Comparison of ENCODE assay signal across 25 cellular contexts in genomic region chr17:15023589-15023988, GRCh38.
"Had no signal": no experiment of that assay in that cellular context is flagged by ENCODE, and none has a peak within 500 bp of the region (broad histone marks: within the 10 kb centered on the region; RNA-seq: fewer than 3 reads in every experiment).

No MANE protein-coding gene starts in this region.

- H3K9me3 ChIP-seq: gastroesophageal sphincter, ovary, right atrium auricular region, sigmoid colon, testis, upper lobe of right lung had no signal

- H3K9me3 Mint-ChIP-seq: mesothelial cell of epicardium; natural killer cell; neural crest cell; stimulated activated naive CD8-positive, alpha-beta T cell treated with anti-CD3 and anti-CD28 coated beads, Interleukin-15, amount 100 ng/mL, for 72 hours had no signal

- H3K4me3 Mint-ChIP-seq: immature natural killer cell; mesothelial cell of epicardium; natural killer cell; neural crest cell; stimulated activated naive B cell treated with anti-CD40 and anti-IgM and Interleukin-4, amounts not matched to agents 10 μg/mL and 1 μg/mL and 100 μg/mL, for 72 hours; stimulated activated naive CD8-positive, alpha-beta T cell treated with anti-CD3 and anti-CD28 coated beads, Interleukin-15, amount 100 ng/mL, for 72 hours had no signal

- H3K4me1 ChIP-seq: gastroesophageal sphincter, right atrium auricular region, sigmoid colon, testis, tibial nerve, upper lobe of right lung had no signal

- H3K27ac ChIP-seq: dorsolateral prefrontal cortex, gastroesophageal sphincter, ovary, right atrium auricular region, sigmoid colon, skin epidermis, testis, tibial nerve, upper lobe of right lung had no signal

- H3K36me3 ChIP-seq: gastroesophageal sphincter, ovary, right atrium auricular region, sigmoid colon, tibial nerve, upper lobe of right lung had no signal

- ATAC-seq: esophagus mucosa; gastroesophageal sphincter; left colon; left ventricle myocardium superior; natural killer cell; stimulated activated naive B cell treated with anti-CD40 and anti-IgM and Interleukin-4, amounts not matched to agents 10 μg/mL and 1 μg/mL and 100 μg/mL, for 72 hours; stimulated activated naive CD8-positive, alpha-beta T cell treated with anti-CD3 and anti-CD28 coated beads, Interleukin-15, amount 100 ng/mL, for 72 hours; upper lobe of right lung had no signal

- H3K36me3 Mint-ChIP-seq: immature natural killer cell; mesothelial cell of epicardium; natural killer cell; stimulated activated naive B cell treated with anti-CD40 and anti-IgM and Interleukin-4, amounts not matched to agents 10 μg/mL and 1 μg/mL and 100 μg/mL, for 72 hours had no signal

- FAIRE-seq: endometrium had no signal

- H3K4me1 Mint-ChIP-seq: immature natural killer cell; mesothelial cell of epicardium; natural killer cell; neural crest cell; stimulated activated naive B cell treated with anti-CD40 and anti-IgM and Interleukin-4, amounts not matched to agents 10 μg/mL and 1 μg/mL and 100 μg/mL, for 72 hours; stimulated activated naive CD8-positive, alpha-beta T cell treated with anti-CD3 and anti-CD28 coated beads, Interleukin-15, amount 100 ng/mL, for 72 hours had no signal

- H3K27ac Mint-ChIP-seq: immature natural killer cell; mesothelial cell of epicardium; natural killer cell; stimulated activated naive B cell treated with anti-CD40 and anti-IgM and Interleukin-4, amounts not matched to agents 10 μg/mL and 1 μg/mL and 100 μg/mL, for 72 hours; stimulated activated naive CD8-positive, alpha-beta T cell treated with anti-CD3 and anti-CD28 coated beads, Interleukin-15, amount 100 ng/mL, for 72 hours had no signal

- H3K4me3 ChIP-seq: dorsolateral prefrontal cortex, gastroesophageal sphincter, ovary, right atrium auricular region, sigmoid colon, skin epidermis, testis, tibial nerve, upper lobe of right lung had no signal

- H3K27me3 ChIP-seq: gastroesophageal sphincter, ovary, right atrium auricular region, sigmoid colon, testis, tibial nerve, upper lobe of right lung had no signal

- DNase-seq: cortex of kidney; dorsolateral prefrontal cortex; effector CD8-positive, alpha-beta T cell; glutamatergic neuron; immature natural killer cell; left colon; left ventricle myocardium superior; natural killer cell; nucleus accumbens; ovary; sigmoid colon; stimulated activated CD4-positive, alpha-beta T cell treated with anti-CD3 and anti-CD28 coated beads, Interleukin-2, amount 100 ng/mL, for 24 hours; stimulated activated CD4-positive, alpha-beta T cell treated with anti-CD3 and anti-CD28 coated beads, Interleukin-4, amount 100 ng/mL, for 4 hours; stimulated activated naive B cell treated with anti-CD40 and anti-IgM and Interleukin-4, amounts not matched to agents 10 μg/mL and 1 μg/mL and 100 μg/mL, for 72 hours; stimulated activated naive CD8-positive, alpha-beta T cell treated with anti-CD3 and anti-CD28 coated beads, Interleukin-15, amount 100 ng/mL, for 72 hours; testis; upper lobe of right lung had no signal
